Comparison of ENCODE assay signal across 9 cellular contexts in the genomic region with DNA sequence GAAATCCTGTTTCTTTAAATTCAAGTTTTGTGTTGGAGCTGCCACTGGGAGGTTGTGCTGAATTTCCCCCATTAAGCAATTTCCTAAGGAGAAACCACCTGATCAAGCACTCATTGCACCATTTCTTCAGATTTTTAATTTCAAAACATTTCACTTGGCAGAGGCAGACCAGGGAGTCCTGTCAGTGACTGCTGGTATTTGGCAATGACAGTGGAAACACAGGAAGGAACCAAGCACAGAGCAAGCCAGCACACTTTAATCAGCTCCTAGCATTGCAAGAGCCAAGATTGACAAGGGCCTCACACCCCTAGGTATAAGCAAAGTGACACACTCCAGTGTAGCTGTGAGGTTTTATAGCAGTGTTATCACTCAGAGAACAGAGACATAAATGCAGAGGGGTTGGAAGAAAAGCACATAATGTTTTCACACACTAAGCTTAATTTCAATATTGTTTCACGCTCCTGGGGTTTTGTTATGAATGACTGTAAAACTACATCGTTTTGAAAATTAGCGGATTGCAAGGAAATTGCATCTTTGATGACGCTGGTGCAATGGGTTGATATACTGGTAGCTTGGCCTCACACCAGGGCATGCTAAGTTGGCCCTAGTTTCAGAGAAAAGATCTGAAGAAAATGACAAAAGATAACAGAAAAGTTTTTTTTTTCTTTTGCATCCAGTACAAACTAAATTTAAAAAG.
DNase-seq lines count a peak whose midpoint lies in the region; ATAC-seq and TF ChIP-seq lines count a peak whose summit lies in the region.
"Had no signal": no experiment of that assay in that cellular context is flagged by ENCODE, and none has a peak within 500 bp of the region (broad histone marks: within the 10 kb centered on the region; RNA-seq: fewer than 3 reads in every experiment).

No MANE protein-coding gene starts in this region.

- no peak overlapping the region for H3K4me3 ChIP-seq in GM23338
- no peak overlapping the region for H3K4me3 ChIP-seq in gastroesophageal sphincter
- no peak overlapping the region for H3K4me3 ChIP-seq in retinal pigment epithelial cell (ENCODE audit: low read length)

- no peak overlapping the region for H3K27ac Mint-ChIP-seq in GM23338

- H3F3A ChIP-seq in GM23338 (replicated peaks; ENCODE audit: low read depth): no peaks in the 10 kb centered on the region

- H3K4me2 ChIP-seq in GM23338: no peak overlapping the region

- H4K20me1 ChIP-seq in GM23338 (replicated peaks; ENCODE audit: insufficient read depth): no peaks in the 10 kb centered on the region

- no peak for TF ChIP-seq POLR2A in gastroesophageal sphincter (IDR thresholded peaks at IDR 0.05)

- H3K4me1 Mint-ChIP-seq in GM23338: no peaks in the 10 kb centered on the region

- no peaks in the 10 kb centered on the region for H3K36me3 Mint-ChIP-seq in GM23338 (ENCODE audit: low read depth)

- TF ChIP-seq EP300 in gastroesophageal sphincter (IDR thresholded peaks at IDR 0.05): no peak

- H3K79me2 ChIP-seq in GM23338 (replicated peaks; ENCODE audit: insufficient read depth): no peaks in the 10 kb centered on the region

- peaks cover 2% of the 10 kb centered on the region for H3K27me3 Mint-ChIP-seq in GM23338 (ENCODE audit: insufficient read depth, low read depth, poor library complexity)

- H2AFZ ChIP-seq in GM23338: no peak overlapping the region

- DNase-seq in GM23338 (ENCODE audit: low spot score) (peak; percentile 2), SKM-1 (lab: John Stamatoyannopoulos, UW; ENCODE audit: unreplicated experiment) (peak; percentile 93), retinal pigment epithelial cell (ENCODE audit: low read depth) (peak; percentile 39), NCI-H1930 (lab: John Stamatoyannopoulos, UW) (no peak), GDM1 (lab: John Stamatoyannopoulos, UW) (no peak), SIG-M5 (lab: John Stamatoyannopoulos, UW) (no peak), D341Med (ENCODE audit: low spot score) (no peak)
- DNase-seq: NCI-H1694 treated with DMSO at 0.1 percent for 48 hours had no signal

- H3K4me1 ChIP-seq in GM23338 (ENCODE audit: insufficient read depth): no peaks in the 10 kb centered on the region
- no peaks in the 10 kb centered on the region for H3K4me1 ChIP-seq in gastroesophageal sphincter

- H3K27ac ChIP-seq in GM23338 (ENCODE audit: low read depth) (no peak overlapping the region), gastroesophageal sphincter (no peak overlapping the region)

- H3K4me3 Mint-ChIP-seq in GM23338: no peak overlapping the region

- peaks cover 5% of the 10 kb centered on the region; the same call in 1 of the 2 replicates for H3K9me2 ChIP-seq in GM23338 (ENCODE audit: insufficient read depth)

- H3K27me3 ChIP-seq in GM23338 (ENCODE audit: insufficient read depth) (no peaks in the 10 kb centered on the region), gastroesophageal sphincter (no peaks in the 10 kb centered on the region)

- H3K9me3 Mint-ChIP-seq in GM23338: no peaks in the 10 kb centered on the region

- TF ChIP-seq CTCF in GM23338 (conservative IDR thresholded peaks at IDR 0.05; ENCODE audit: low read depth in 2 of 2) (no peak), gastroesophageal sphincter (IDR thresholded peaks at IDR 0.05) (no peak), retinal pigment epithelial cell (conservative IDR thresholded peaks at IDR 0.05; ENCODE audit: low read depth, low read length) (no peak)

- H3K36me3 ChIP-seq in GM23338 (ENCODE audit: insufficient read depth) (no peaks in the 10 kb centered on the region), gastroesophageal sphincter (no peaks in the 10 kb centered on the region)

- H3K9me3 ChIP-seq in gastroesophageal sphincter: no peaks in the 10 kb centered on the region

- ATAC-seq in GM23338 (no peak), gastroesophageal sphincter (peak; percentile 91)

- 27 to 41% methylated on average over 4 of the region's 4 CpGs for WGBS in gastroesophageal sphincter (ENCODE audit: low coverage in 1 of 2), 2 donors

TF ChIP-seq in GM23338, 12 proteins besides CTCF, POLR2A, EP300 and RAD21 (continues in another document):
- TF ChIP-seq, protein P1, sequence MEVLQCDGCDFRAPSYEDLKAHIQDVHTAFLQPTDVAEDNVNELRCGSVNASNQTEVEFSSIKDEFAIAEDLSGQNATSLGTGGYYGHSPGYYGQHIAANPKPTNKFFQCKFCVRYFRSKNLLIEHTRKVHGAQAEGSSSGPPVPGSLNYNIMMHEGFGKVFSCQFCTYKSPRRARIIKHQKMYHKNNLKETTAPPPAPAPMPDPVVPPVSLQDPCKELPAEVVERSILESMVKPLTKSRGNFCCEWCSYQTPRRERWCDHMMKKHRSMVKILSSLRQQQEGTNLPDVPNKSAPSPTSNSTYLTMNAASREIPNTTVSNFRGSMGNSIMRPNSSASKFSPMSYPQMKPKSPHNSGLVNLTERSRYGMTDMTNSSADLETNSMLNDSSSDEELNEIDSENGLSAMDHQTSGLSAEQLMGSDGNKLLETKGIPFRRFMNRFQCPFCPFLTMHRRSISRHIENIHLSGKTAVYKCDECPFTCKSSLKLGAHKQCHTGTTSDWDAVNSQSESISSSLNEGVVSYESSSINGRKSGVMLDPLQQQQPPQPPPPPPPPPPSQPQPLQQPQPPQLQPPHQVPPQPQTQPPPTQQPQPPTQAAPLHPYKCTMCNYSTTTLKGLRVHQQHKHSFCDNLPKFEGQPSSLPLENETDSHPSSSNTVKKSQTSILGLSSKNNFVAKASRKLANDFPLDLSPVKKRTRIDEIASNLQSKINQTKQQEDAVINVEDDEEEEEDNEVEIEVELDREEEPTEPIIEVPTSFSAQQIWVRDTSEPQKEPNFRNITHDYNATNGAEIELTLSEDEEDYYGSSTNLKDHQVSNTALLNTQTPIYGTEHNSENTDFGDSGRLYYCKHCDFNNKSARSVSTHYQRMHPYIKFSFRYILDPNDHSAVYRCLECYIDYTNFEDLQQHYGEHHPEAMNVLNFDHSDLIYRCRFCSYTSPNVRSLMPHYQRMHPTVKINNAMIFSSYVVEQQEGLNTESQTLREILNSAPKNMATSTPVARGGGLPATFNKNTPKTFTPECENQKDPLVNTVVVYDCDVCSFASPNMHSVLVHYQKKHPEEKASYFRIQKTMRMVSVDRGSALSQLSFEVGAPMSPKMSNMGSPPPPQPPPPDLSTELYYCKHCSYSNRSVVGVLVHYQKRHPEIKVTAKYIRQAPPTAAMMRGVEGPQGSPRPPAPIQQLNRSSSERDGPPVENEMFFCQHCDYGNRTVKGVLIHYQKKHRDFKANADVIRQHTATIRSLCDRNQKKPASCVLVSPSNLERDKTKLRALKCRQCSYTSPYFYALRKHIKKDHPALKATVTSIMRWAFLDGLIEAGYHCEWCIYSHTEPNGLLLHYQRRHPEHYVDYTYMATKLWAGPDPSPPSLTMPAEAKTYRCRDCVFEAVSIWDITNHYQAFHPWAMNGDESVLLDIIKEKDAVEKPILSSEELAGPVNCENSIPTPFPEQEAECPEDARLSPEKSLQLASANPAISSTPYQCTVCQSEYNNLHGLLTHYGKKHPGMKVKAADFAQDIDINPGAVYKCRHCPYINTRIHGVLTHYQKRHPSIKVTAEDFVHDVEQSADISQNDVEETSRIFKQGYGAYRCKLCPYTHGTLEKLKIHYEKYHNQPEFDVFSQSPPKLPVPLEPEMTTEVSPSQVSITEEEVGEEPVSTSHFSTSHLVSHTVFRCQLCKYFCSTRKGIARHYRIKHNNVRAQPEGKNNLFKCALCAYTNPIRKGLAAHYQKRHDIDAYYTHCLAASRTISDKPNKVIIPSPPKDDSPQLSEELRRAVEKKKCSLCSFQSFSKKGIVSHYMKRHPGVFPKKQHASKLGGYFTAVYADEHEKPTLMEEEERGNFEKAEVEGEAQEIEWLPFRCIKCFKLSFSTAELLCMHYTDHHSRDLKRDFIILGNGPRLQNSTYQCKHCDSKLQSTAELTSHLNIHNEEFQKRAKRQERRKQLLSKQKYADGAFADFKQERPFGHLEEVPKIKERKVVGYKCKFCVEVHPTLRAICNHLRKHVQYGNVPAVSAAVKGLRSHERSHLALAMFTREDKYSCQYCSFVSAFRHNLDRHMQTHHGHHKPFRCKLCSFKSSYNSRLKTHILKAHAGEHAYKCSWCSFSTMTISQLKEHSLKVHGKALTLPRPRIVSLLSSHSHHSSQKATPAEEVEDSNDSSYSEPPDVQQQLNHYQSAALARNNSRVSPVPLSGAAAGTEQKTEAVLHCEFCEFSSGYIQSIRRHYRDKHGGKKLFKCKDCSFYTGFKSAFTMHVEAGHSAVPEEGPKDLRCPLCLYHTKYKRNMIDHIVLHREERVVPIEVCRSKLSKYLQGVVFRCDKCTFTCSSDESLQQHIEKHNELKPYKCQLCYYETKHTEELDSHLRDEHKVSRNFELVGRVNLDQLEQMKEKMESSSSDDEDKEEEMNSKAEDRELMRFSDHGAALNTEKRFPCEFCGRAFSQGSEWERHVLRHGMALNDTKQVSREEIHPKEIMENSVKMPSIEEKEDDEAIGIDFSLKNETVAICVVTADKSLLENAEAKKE (CRISPR knock-in tag; IDR thresholded peaks at IDR 0.05): no peak
- TF ChIP-seq, protein P2, sequence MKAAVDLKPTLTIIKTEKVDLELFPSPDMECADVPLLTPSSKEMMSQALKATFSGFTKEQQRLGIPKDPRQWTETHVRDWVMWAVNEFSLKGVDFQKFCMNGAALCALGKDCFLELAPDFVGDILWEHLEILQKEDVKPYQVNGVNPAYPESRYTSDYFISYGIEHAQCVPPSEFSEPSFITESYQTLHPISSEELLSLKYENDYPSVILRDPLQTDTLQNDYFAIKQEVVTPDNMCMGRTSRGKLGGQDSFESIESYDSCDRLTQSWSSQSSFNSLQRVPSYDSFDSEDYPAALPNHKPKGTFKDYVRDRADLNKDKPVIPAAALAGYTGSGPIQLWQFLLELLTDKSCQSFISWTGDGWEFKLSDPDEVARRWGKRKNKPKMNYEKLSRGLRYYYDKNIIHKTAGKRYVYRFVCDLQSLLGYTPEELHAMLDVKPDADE (IDR thresholded peaks at IDR 0.05): no peak
- TF ChIP-seq POLR2AphosphoS5 (IDR thresholded peaks at IDR 0.05; ENCODE audit: low read depth) (no peak), NANOG (IDR thresholded peaks at IDR 0.05; ENCODE audit: borderline replicate concordance) (no peak), ZNF331 (CRISPR knock-in tag; IDR thresholded peaks at IDR 0.05; ENCODE audit: low read depth) (no peak), ZNF114 (CRISPR knock-in tag; IDR thresholded peaks at IDR 0.05) (no peak), EZH2 (IDR thresholded peaks at IDR 0.05; ENCODE audit: low read depth, unreplicated experiment) (no peak), CREB1 (CRISPR knock-in tag; IDR thresholded peaks at IDR 0.05; ENCODE audit: low read depth) (no peak), JUNB (IDR thresholded peaks at IDR 0.05; ENCODE audit: unreplicated experiment) (no peak), EZH2phosphoT487 (IDR thresholded peaks at IDR 0.05; ENCODE audit: unreplicated experiment) (no peak), STAT1 (IDR thresholded peaks at IDR 0.05; ENCODE audit: unreplicated experiment) (no peak)

Comparison
In these comparisons a context has a peak if more than half of its experiments do, and no peak if none do; other contexts are left out.
1. DNase-seq: peak in GM23338 (single experiment), SKM-1 (single experiment) and retinal pigment epithelial cell (single experiment); none in NCI-H1930 (0 of 2), GDM1 (single experiment), SIG-M5 (single experiment) and D341Med (single experiment).